Comparison of ENCODE assay signal across 29 cellular contexts in genomic region chr7:153297141-153297540, GRCh38.
A peak's percentile ranks its signal among the peaks of the same experiment; 100 is the strongest.
DNase-seq lines count a peak whose midpoint lies in the region; ATAC-seq, FAIRE-seq and TF ChIP-seq lines count a peak whose summit lies in the region.
"Had no signal": no experiment of that assay in that cellular context is flagged by ENCODE, and none has a peak within 500 bp of the region (broad histone marks: within the 10 kb centered on the region; RNA-seq: fewer than 3 reads in every experiment).

No MANE protein-coding gene starts in this region.

- no peak overlapping the region for H2AFZ ChIP-seq in astrocyte (ENCODE audit: low read depth, low read length)
- no peak overlapping the region for H2AFZ ChIP-seq in Karpas-422 (ENCODE audit: low read length)
- H2AFZ ChIP-seq: GM23338, PC-9 had no signal

- no peaks in the 10 kb centered on the region for H3K79me2 ChIP-seq in astrocyte (ENCODE audit: insufficient read depth, low read length)
- no peaks in the 10 kb centered on the region for H3K79me2 ChIP-seq in Karpas-422 (ENCODE audit: low read length)

- CTCF ChIA-PET in MCF 10A (lab: Yijun Ruan, JAX), result no interaction called here

- H3K9me3 ChIP-seq in breast epithelium (peaks cover 0 to 9% of the 10 kb centered on the region in 2 donors), astrocyte (ENCODE audit: insufficient read depth, low read depth, low read length) (peaks cover 6% of the 10 kb centered on the region), Karpas-422 (ENCODE audit: low read length) (no peaks in the 10 kb centered on the region)
- H3K9me3 ChIP-seq: BE2C had no signal

- intact Hi-C loops in MCF 10A (cut with micrococcal nuclease), result no loop called here
- intact Hi-C loops in breast epithelium (cut with DNase I; ENCODE audit: low total_unique reads), result no loop called here

- no peaks in the 10 kb centered on the region for H4K20me1 ChIP-seq in astrocyte (ENCODE audit: insufficient read depth, low read length)
- no peaks in the 10 kb centered on the region for H4K20me1 ChIP-seq in Karpas-422 (ENCODE audit: insufficient read depth, low read depth, low read length)

- FAIRE-seq in astrocyte (lab: Jason Lieb, UNC), result no peak
- FAIRE-seq: G401.6 had no signal

- no TSS peak for BruUV-seq in MCF 10A (replicated peaks; lab: Mats Ljungman, UMichigan)

- H3K27me3 ChIP-seq in breast epithelium, result no peaks in the 10 kb centered on the region
- H3K27me3 ChIP-seq in astrocyte (ENCODE audit: insufficient read depth, low read length), result no peaks in the 10 kb centered on the region
- no peaks in the 10 kb centered on the region for H3K27me3 ChIP-seq in foreskin keratinocyte
- 0 out of 2 replicates have a peak, but pooled peaks cover 3% of the 10 kb centered on the region for H3K27me3 ChIP-seq in Karpas-422 (ENCODE audit: low read length)

- POLR2A ChIA-PET in MCF 10A (lab: Yijun Ruan, JAX), result no interaction called here

- H3K4me3 Mint-ChIP-seq in MCF 10A (ENCODE audit: unreplicated experiment), result no peak overlapping the region
- no peak overlapping the region for H3K4me3 Mint-ChIP-seq in astrocyte (ENCODE audit: unreplicated experiment)
- H3K4me3 Mint-ChIP-seq in stimulated activated effector memory CD8-positive, alpha-beta T cell treated with anti-CD3 and anti-CD28 coated beads, Interleukin-12 subunit alpha, Interleukin-12 subunit beta, amount 100 ng/mL, for 72 hours, result no peak overlapping the region
- H3K4me3 Mint-ChIP-seq: CD14-positive monocyte; CD8-positive, alpha-beta memory T cell; GM23338; H9 had no signal

- H3K9ac ChIP-seq in astrocyte (ENCODE audit: low read length) (no peak overlapping the region), Karpas-422 (ENCODE audit: low read length) (no peak overlapping the region)
- H3K9ac ChIP-seq: KMS-11 had no signal

- no peak for TF ChIP-seq POLR2A in breast epithelium (IDR thresholded peaks at IDR 0.05)

- H3K36me3 ChIP-seq in breast epithelium (no peaks in the 10 kb centered on the region), astrocyte (ENCODE audit: insufficient read depth, low read length) (no peaks in the 10 kb centered on the region), Karpas-422 (ENCODE audit: insufficient read depth, low read length) (no peaks in the 10 kb centered on the region)
- H3K36me3 ChIP-seq: BE2C had no signal

- peak; percentile 16 for ATAC-seq in foreskin keratinocyte
- no peak for ATAC-seq in HG02759 (IDR thresholded peaks at IDR 0.05; ENCODE audit: unreplicated experiment)
- ATAC-seq in GM18868 (IDR thresholded peaks at IDR 0.05; ENCODE audit: unreplicated experiment), result no peak
- no peak for ATAC-seq in stimulated activated effector memory CD8-positive, alpha-beta T cell treated with anti-CD3 and anti-CD28 coated beads, Interleukin-12 subunit alpha, Interleukin-12 subunit beta, amount 100 ng/mL, for 72 hours
- ATAC-seq: GM23338 had no signal

- H3K4me2 ChIP-seq in astrocyte (ENCODE audit: low read length) (no peak overlapping the region), Karpas-422 (ENCODE audit: low read depth, low read length, poor library complexity, severe bottlenecking) (no peak overlapping the region)
- H3K4me2 ChIP-seq: GM23338, KMS-11, PC-9 had no signal

- H3K4me1 ChIP-seq in breast epithelium (no peaks in the 10 kb centered on the region), astrocyte (ENCODE audit: insufficient read depth, low read length) (no peaks in the 10 kb centered on the region), foreskin keratinocyte (no peaks in the 10 kb centered on the region), Karpas-422 (ENCODE audit: low read length) (no peaks in the 10 kb centered on the region)
- H3K4me1 ChIP-seq: BE2C had no signal

- H3K4me1 Mint-ChIP-seq in MCF 10A (ENCODE audit: insufficient read depth, unreplicated experiment) (no peaks in the 10 kb centered on the region), astrocyte (ENCODE audit: low read depth, unreplicated experiment) (no peaks in the 10 kb centered on the region)
- no peaks in the 10 kb centered on the region for H3K4me1 Mint-ChIP-seq in stimulated activated effector memory CD8-positive, alpha-beta T cell treated with anti-CD3 and anti-CD28 coated beads, Interleukin-12 subunit alpha, Interleukin-12 subunit beta, amount 100 ng/mL, for 72 hours
- H3K4me1 Mint-ChIP-seq: CD14-positive monocyte; CD8-positive, alpha-beta memory T cell; GM23338; H9 had no signal

- no peak overlapping the region for H3K27ac ChIP-seq in breast epithelium
- no peak overlapping the region for H3K27ac ChIP-seq in astrocyte (ENCODE audit: low read depth, low read length)
- no peak overlapping the region for H3K27ac ChIP-seq in foreskin keratinocyte
- no peak overlapping the region for H3K27ac ChIP-seq in Karpas-422 (ENCODE audit: low read length)
- H3K27ac ChIP-seq: 22Rv1, KMS-11, PC-9, SK-N-MC had no signal

- no peaks in the 10 kb centered on the region for H3K27me3 Mint-ChIP-seq in MCF 10A (ENCODE audit: insufficient read depth, unreplicated experiment)
- H3K27me3 Mint-ChIP-seq in astrocyte (ENCODE audit: low read depth, unreplicated experiment), result no peaks in the 10 kb centered on the region
- H3K27me3 Mint-ChIP-seq: CD8-positive, alpha-beta memory T cell had no signal

- no peak overlapping the region for H3K4me3 ChIP-seq in breast epithelium
- no peak overlapping the region for H3K4me3 ChIP-seq in astrocyte (ENCODE audit: insufficient read depth, low read depth, low read length)
- no peak overlapping the region for H3K4me3 ChIP-seq in Karpas-422 (ENCODE audit: low read length)
- H3K4me3 ChIP-seq: GM23338, PC-9, SK-N-MC had no signal

- H3K27ac Mint-ChIP-seq in MCF 10A (ENCODE audit: low read depth, unreplicated experiment), result peak overlapping the region; percentile 65
- H3K27ac Mint-ChIP-seq in astrocyte (ENCODE audit: unreplicated experiment), result no peak overlapping the region
- H3K27ac Mint-ChIP-seq in stimulated activated effector memory CD8-positive, alpha-beta T cell treated with anti-CD3 and anti-CD28 coated beads, Interleukin-12 subunit alpha, Interleukin-12 subunit beta, amount 100 ng/mL, for 72 hours, result no peak overlapping the region
- H3K27ac Mint-ChIP-seq: CD14-positive monocyte, GM23338, H9 had no signal

- no peak for DNase-seq in MCF 10A (ENCODE audit: unreplicated experiment)
- DNase-seq in breast epithelium (ENCODE audit: low spot score in 2 of 2), result no peak
- DNase-seq in astrocyte (ENCODE audit: low read depth), result peak; percentile 14
- peak in 1 of 2 donors; percentile 17 for DNase-seq in foreskin keratinocyte
- DNase-seq in Karpas-422, result no peak
- no peak for DNase-seq in stimulated activated effector memory CD8-positive, alpha-beta T cell treated with anti-CD3 and anti-CD28 coated beads, Interleukin-12 subunit alpha, Interleukin-12 subunit beta, amount 100 ng/mL, for 72 hours (ENCODE audit: low spot score in 2 of 2)
- DNase-seq: ACHN; BE2C; Calu3; CD8-positive, alpha-beta memory T cell; H9; NCI-H1092 treated with DMSO at 0.1 percent for 48 hours; NCI-H1436 treated with DMSO at 0.1 percent for 48 hours; NCI-H187 treated with DMSO at 0.1 percent for 48 hours; NCI-H2107; NCI-H524; NCI-H774; NK-92 treated with Interleukin-12 subunit alpha and Interleukin-12 subunit beta, amount 100 ng/mL, for 24 hours; RPMI8226; SHP77 had no signal

- H3K9me2 ChIP-seq in Karpas-422 (replicated peaks; ENCODE audit: insufficient read depth, low read length), result no peaks in the 10 kb centered on the region

- H3K9me3 Mint-ChIP-seq in MCF 10A (ENCODE audit: unreplicated experiment) (peaks cover 29% of the 10 kb centered on the region), astrocyte (ENCODE audit: unreplicated experiment) (peaks cover 10% of the 10 kb centered on the region)
- peaks cover 18% of the 10 kb centered on the region for H3K9me3 Mint-ChIP-seq in stimulated activated effector memory CD8-positive, alpha-beta T cell treated with anti-CD3 and anti-CD28 coated beads, Interleukin-12 subunit alpha, Interleukin-12 subunit beta, amount 100 ng/mL, for 72 hours

- no peak for TF ChIP-seq CTCF in MCF 10A (IDR thresholded peaks at IDR 0.05; ENCODE audit: unreplicated experiment)
- TF ChIP-seq CTCF in breast epithelium (IDR thresholded peaks at IDR 0.05), result no peak
- TF ChIP-seq CTCF in astrocyte (IDR thresholded peaks at IDR 0.05; ENCODE audit: insufficient read depth, low read depth, low read length), result no peak
- TF ChIP-seq CTCF in foreskin keratinocyte (conservative IDR thresholded peaks at IDR 0.05), result no peak

- H3K36me3 Mint-ChIP-seq in MCF 10A (ENCODE audit: insufficient read depth, unreplicated experiment) (no peaks in the 10 kb centered on the region), astrocyte (ENCODE audit: low read depth, unreplicated experiment) (no peaks in the 10 kb centered on the region)
- no peaks in the 10 kb centered on the region for H3K36me3 Mint-ChIP-seq in stimulated activated effector memory CD8-positive, alpha-beta T cell treated with anti-CD3 and anti-CD28 coated beads, Interleukin-12 subunit alpha, Interleukin-12 subunit beta, amount 100 ng/mL, for 72 hours
- H3K36me3 Mint-ChIP-seq: CD14-positive monocyte had no signal
